In the genomic region with DNA sequence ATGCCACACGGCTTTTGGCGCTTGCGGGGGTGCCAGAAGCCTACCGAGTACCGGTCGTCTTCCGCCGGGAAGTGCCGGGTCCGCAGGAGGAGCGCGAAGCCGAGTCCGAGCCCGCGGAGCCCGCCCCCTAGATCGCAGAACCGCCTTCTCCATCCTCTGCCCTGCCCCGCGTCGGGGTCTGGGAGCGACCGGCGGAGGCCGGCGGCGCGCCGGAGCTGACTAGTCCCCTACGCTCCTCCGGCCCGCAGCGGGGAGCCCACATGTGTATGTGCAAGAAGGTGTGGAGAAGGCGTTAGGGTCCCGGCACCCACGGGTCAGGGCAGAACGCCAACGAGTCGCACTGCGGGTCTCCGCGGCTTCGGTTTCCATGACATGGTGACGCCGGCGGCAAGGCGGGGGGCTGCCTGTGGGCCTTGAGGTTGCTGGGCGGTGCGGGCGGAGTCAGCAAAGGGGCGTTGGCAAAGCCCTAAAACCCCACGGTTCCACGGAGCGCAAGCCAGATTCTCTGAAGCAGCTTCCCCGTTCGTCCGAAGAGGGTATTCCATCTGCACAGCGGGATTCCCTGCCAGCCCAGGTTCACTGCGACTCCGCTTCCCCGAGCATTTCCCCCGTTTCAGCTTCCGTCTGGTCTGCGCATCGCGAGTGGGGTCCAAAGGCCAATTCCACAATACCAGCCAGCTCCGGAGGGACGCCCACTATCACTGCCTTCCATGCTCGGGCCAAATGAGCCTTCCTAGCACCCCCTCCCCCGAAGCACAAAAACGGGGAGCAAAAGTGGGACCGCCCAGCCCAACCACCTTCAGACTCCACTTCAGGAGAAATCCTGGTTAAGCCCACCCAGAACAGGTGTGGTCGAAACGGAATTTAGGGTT, we compare ENCODE assay signal across 9 cellular contexts. TPM values are rescaled to one million over a fixed set of nuclear protein-coding genes. Genes with fewer than 3 reads are reported as not detected.
A peak's percentile ranks its signal among the peaks of the same experiment; 100 is the strongest.
DNase-seq lines count a peak whose midpoint lies in the region; ATAC-seq, FAIRE-seq and TF ChIP-seq lines count a peak whose summit lies in the region.
"Had no signal": no experiment of that assay in that cellular context is flagged by ENCODE, and none has a peak within 500 bp of the region (broad histone marks: within the 10 kb centered on the region; RNA-seq: fewer than 3 reads in every experiment).

No MANE protein-coding gene starts in this region.

- H2AFZ ChIP-seq in HepG2 (ENCODE audit: low read length) (no peak overlapping the region), Karpas-422 (ENCODE audit: low read length) (no peak overlapping the region)

- POLR2A ChIA-PET in HepG2 (lab: Yijun Ruan, JAX), result no interaction called here
- POLR2A ChIA-PET in activated CD4-positive, alpha-beta memory T cell treated with anti-CD3 and anti-CD28 coated beads, Interleukin-2, amount 10 ng/mL, durations not matched to agents 7 days and 5 days (lab: Charles Lee), result interaction anchor here (1.0 to 1.1 kb wide), 2 partner anchors 10 to 13 kb away, joined by 3 to 5 read pairs; a partner anchor contains a TSS

- no peaks in the 10 kb centered on the region for H3K9me3 ChIP-seq in HepG2 (ENCODE audit: low read length)
- no peaks in the 10 kb centered on the region for H3K9me3 ChIP-seq in right lobe of liver
- no peaks in the 10 kb centered on the region for H3K9me3 ChIP-seq in thoracic aorta
- no peaks in the 10 kb centered on the region for H3K9me3 ChIP-seq in Karpas-422 (ENCODE audit: low read length)

- no peak for TF ChIP-seq RAD21 in HepG2 (CRISPR knock-in tag; IDR thresholded peaks at IDR 0.05)

- peak overlapping the region; percentile 51 for H3K27ac Mint-ChIP-seq in activated CD4-positive, alpha-beta memory T cell treated with anti-CD3 and anti-CD28 coated beads, Interleukin-2, amount 10 ng/mL, durations not matched to agents 7 days and 5 days
- H3K27ac Mint-ChIP-seq in immature natural killer cell, result no peak overlapping the region

- TF ChIP-seq EP300 in HepG2 (IDR thresholded peaks at IDR 0.05; ENCODE audit: low read depth in 2 of 2, low read length in 2 of 2) (no peak), HepG2 (CRISPR knock-in tag; IDR thresholded peaks at IDR 0.05; ENCODE audit: borderline replicate concordance) (no peak)

- TF ChIP-seq CTCF in HepG2 (CRISPR knock-in tag; IDR thresholded peaks at IDR 0.05) (no peak), right lobe of liver (IDR thresholded peaks at IDR 0.05) (no peak), thoracic aorta (IDR thresholded peaks at IDR 0.05) (no peak)

- H3K36me3 ChIP-seq in HepG2 (replicated peaks in 1 of 2; ENCODE audit: control insufficient read depth in 1 of 2, insufficient read depth in 2 of 2, low read length in 2 of 2), result no peaks in the 10 kb centered on the region
- no peaks in the 10 kb centered on the region for H3K36me3 ChIP-seq in right lobe of liver
- H3K36me3 ChIP-seq in thoracic aorta, result no peaks in the 10 kb centered on the region
- no peaks in the 10 kb centered on the region for H3K36me3 ChIP-seq in Karpas-422 (ENCODE audit: insufficient read depth, low read length)

- H3K9me3 Mint-ChIP-seq in activated CD4-positive, alpha-beta memory T cell treated with anti-CD3 and anti-CD28 coated beads, Interleukin-2, amount 10 ng/mL, durations not matched to agents 7 days and 5 days, result no peaks in the 10 kb centered on the region
- peaks cover 0 to 4% (median 0%) of the 10 kb centered on the region in 6 donors for H3K9me3 Mint-ChIP-seq in immature natural killer cell

- H4K20me1 ChIP-seq in HepG2 (ENCODE audit: insufficient read depth, low read length) (peaks cover 21% of the 10 kb centered on the region; the same call in 1 of the 2 replicates), Karpas-422 (ENCODE audit: insufficient read depth, low read depth, low read length) (no peaks in the 10 kb centered on the region)

- peaks cover 62% of the 10 kb centered on the region for H3K4me1 Mint-ChIP-seq in activated CD4-positive, alpha-beta memory T cell treated with anti-CD3 and anti-CD28 coated beads, Interleukin-2, amount 10 ng/mL, durations not matched to agents 7 days and 5 days
- peaks cover 59 to 64% of the 10 kb centered on the region in 2 donors for H3K4me1 Mint-ChIP-seq in immature natural killer cell

- H3K27me3 ChIP-seq in HepG2 (ENCODE audit: control insufficient read depth in 1 of 2, insufficient read depth in 2 of 2, low read length in 2 of 2), result peaks cover 51 to 98% of the 10 kb centered on the region in 2 experiments
- peaks cover 36 to 79% of the 10 kb centered on the region in 2 donors for H3K27me3 ChIP-seq in right lobe of liver
- peaks cover 80% of the 10 kb centered on the region for H3K27me3 ChIP-seq in thoracic aorta (replicated peaks; ENCODE audit: insufficient read depth)
- no peaks in the 10 kb centered on the region for H3K27me3 ChIP-seq in Karpas-422 (ENCODE audit: low read length)

- H3K9ac ChIP-seq in HepG2 (ENCODE audit: insufficient read depth, low read depth, low read length) (no peak overlapping the region), Karpas-422 (ENCODE audit: low read length) (no peak overlapping the region)

- no peaks in the 10 kb centered on the region for H3K9me2 ChIP-seq in Karpas-422 (replicated peaks; ENCODE audit: insufficient read depth, low read length)

- in situ Hi-C loops in HepG2 (cut with HindIII; ENCODE audit: extremely low pct_ligation_motif_present, low pct_unique_long_range_greater_than_20kb), result no loop called here

- H3K36me3 Mint-ChIP-seq in activated CD4-positive, alpha-beta memory T cell treated with anti-CD3 and anti-CD28 coated beads, Interleukin-2, amount 10 ng/mL, durations not matched to agents 7 days and 5 days (ENCODE audit: low read depth), result peaks cover 16% of the 10 kb centered on the region
- peaks cover 0 to 3% (median 0%) of the 10 kb centered on the region in 3 donors for H3K36me3 Mint-ChIP-seq in immature natural killer cell

- no peak for FAIRE-seq in HepG2 (lab: Jason Lieb, UNC)

- intact Hi-C loops in HepG2 (cut with micrococcal nuclease; ENCODE audit: unreplicated experiment) (no loop called here), right lobe of liver (cut with DNase I) (no loop called here)

- TF ChIP-seq POLR2A in HepG2 (IDR thresholded peaks at IDR 0.05; ENCODE audit: insufficient read depth in 1 of 2, low read depth in 2 of 2, low read length in 2 of 2), result no peak
- TF ChIP-seq POLR2A in right lobe of liver (IDR thresholded peaks at IDR 0.05), result no peak

- WGBS in HepG2 (ENCODE audit: low lambda C conversion rate), result 10% methylated on average over 11 of the region's 75 CpGs
- WGBS in right lobe of liver (ENCODE audit: insufficient coverage, low coverage, low lambda C conversion rate, missing lambda C conversion rate), result 5% methylated on average over 18 of the region's 75 CpGs

- peaks cover 57% of the 10 kb centered on the region for H3K4me1 ChIP-seq in HepG2 (ENCODE audit: insufficient read depth, low read length)
- H3K4me1 ChIP-seq in right lobe of liver, result peaks cover 0 to 53% (median 12%) of the 10 kb centered on the region in 4 donors
- H3K4me1 ChIP-seq in thoracic aorta (ENCODE audit: control insufficient read depth in 1 of 2, low read depth in 2 of 2), result peaks cover 46 to 71% of the 10 kb centered on the region in 2 donors
- H3K4me1 ChIP-seq in Karpas-422 (ENCODE audit: low read length), result no peaks in the 10 kb centered on the region

- DNase-seq in HepG2 (ENCODE audit: low spot score), result no peak
- DNase-seq in right lobe of liver, result no peak
- no peak for DNase-seq in activated CD4-positive, alpha-beta memory T cell treated with anti-CD3 and anti-CD28 coated beads, Interleukin-2, amount 10 ng/mL, durations not matched to agents 7 days and 5 days
- DNase-seq in immature natural killer cell, result peak in 1 of 3 donors; percentile 47
- DNase-seq in thoracic aorta (ENCODE audit: low spot score), result no peak
- no peak for DNase-seq in NK-92 (lab: John Stamatoyannopoulos, UW; ENCODE audit: unreplicated experiment)
- no peak for DNase-seq in Karpas-422
- no peak for DNase-seq in NCI-H187 (lab: John Stamatoyannopoulos, UW)
- DNase-seq: hippocampal formation had no signal

- H3K27ac ChIP-seq in HepG2 (ENCODE audit: extremely low read length, insufficient read depth, low read length) (no peak overlapping the region), right lobe of liver (no peak overlapping the region), thoracic aorta (no peak overlapping the region), Karpas-422 (ENCODE audit: low read length) (no peak overlapping the region)

- H3K4me3 Mint-ChIP-seq in activated CD4-positive, alpha-beta memory T cell treated with anti-CD3 and anti-CD28 coated beads, Interleukin-2, amount 10 ng/mL, durations not matched to agents 7 days and 5 days, result peak overlapping the region; percentile 24
- peak overlapping the region; percentile 52 to 80 (median 77) for H3K4me3 Mint-ChIP-seq in immature natural killer cell

- peaks cover 93% of the 10 kb centered on the region for H3K27me3 Mint-ChIP-seq in activated CD4-positive, alpha-beta memory T cell treated with anti-CD3 and anti-CD28 coated beads, Interleukin-2, amount 10 ng/mL, durations not matched to agents 7 days and 5 days
- peaks cover 58 to 80% (median 64%) of the 10 kb centered on the region in 3 donors for H3K27me3 Mint-ChIP-seq in immature natural killer cell (ENCODE audit: low read depth in 3 of 3)

- H3K4me2 ChIP-seq in HepG2 (ENCODE audit: low read depth, low read length) (peak overlapping the region; percentile 66), Karpas-422 (ENCODE audit: low read depth, low read length, poor library complexity, severe bottlenecking) (no peak overlapping the region)

- BruUV-seq in HepG2 (replicated peaks; lab: Mats Ljungman, UMichigan), result no TSS peak

- H3K79me2 ChIP-seq in HepG2 (ENCODE audit: insufficient read depth, low read length) (no peaks in the 10 kb centered on the region), Karpas-422 (ENCODE audit: low read length) (no peaks in the 10 kb centered on the region)

- CTCF ChIA-PET in HepG2 (lab: Yijun Ruan, JAX; ENCODE audit: low intra/inter-chr PET ratio, low total read pairs), result no interaction called here
- CTCF ChIA-PET in activated CD4-positive, alpha-beta memory T cell treated with anti-CD3 and anti-CD28 coated beads, Interleukin-2, amount 10 ng/mL, durations not matched to agents 7 days and 5 days (lab: Charles Lee), result no interaction called here

- H3K4me3 ChIP-seq in HepG2 (replicated peaks in 1 of 3; ENCODE audit: insufficient read depth in 1 of 3, low read depth in 2 of 3, low read length in 3 of 3) (peak overlapping the region; percentile 21 to 58 (median 35); a peak in 4 of 6 replicates), right lobe of liver (no peak overlapping the region), thoracic aorta (peak overlapping the region; percentile 52), Karpas-422 (ENCODE audit: low read length) (no peak overlapping the region)

- ATAC-seq in HepG2 (peak; percentile 45), right lobe of liver (no peak), thoracic aorta (ENCODE audit: insufficient number of reproducible peaks, low FRiP score, low read depth) (no peak)

RNA-seq across cellular contexts. Expression of a gene that starts 2.3 kb away (rescaled TPM):
- total RNA-seq in HepG2 (2016; rRNA removed; fragmentation: Illumina TruSeq; extraction: Trizol) (not detected in 2 replicates), right lobe of liver (not detected), thoracic aorta (not detected)
- total RNA-seq in HepG2 (2016; cell fraction: cytosol; rRNA removed; fragmentation: Illumina TruSeq; extraction: Trizol; ENCODE audit: low read depth), result not detected in 2 replicates
- not detected in 2 replicates for total RNA-seq in HepG2 (2016; cell fraction: insoluble cytoplasmic fraction; rRNA removed; fragmentation: Illumina TruSeq; extraction: Trizol)
- total RNA-seq in HepG2 (2016; cell fraction: membrane; rRNA removed; fragmentation: Illumina TruSeq; extraction: Trizol), result not detected in 2 replicates
- total RNA-seq in HepG2 (2016; cell fraction: nucleus; rRNA removed; fragmentation: Illumina TruSeq; extraction: Trizol), result not detected in 2 replicates
- polyA plus RNA-seq in HepG2 (2011; rRNA removed) (not detected in 2 replicates), immature natural killer cell (not detected)
- polyA plus RNA-seq in HepG2 (2011; cell fraction: cytosol; rRNA removed), result not detected in 2 replicates
- polyA plus RNA-seq in HepG2 (2011; cell fraction: nucleus; rRNA removed), result not detected in 2 replicates
- polyA plus RNA-seq in HepG2 (2012), result not detected in 2 replicates
- polyA plus RNA-seq in HepG2 (2016; cell fraction: cytosol; fragmentation: Illumina TruSeq; extraction: Trizol; ENCODE audit: low read depth), result not detected in 2 replicates
- polyA plus RNA-seq in HepG2 (2016; cell fraction: insoluble cytoplasmic fraction; fragmentation: Illumina TruSeq; extraction: Trizol; ENCODE audit: low read depth), result not detected in 2 replicates
- polyA plus RNA-seq in HepG2 (2016; cell fraction: membrane; fragmentation: Illumina TruSeq; extraction: Trizol; ENCODE audit: low read depth), result not detected in 2 replicates
- not detected in 2 replicates for polyA plus RNA-seq in HepG2 (2016; cell fraction: nucleus; fragmentation: Illumina TruSeq; extraction: Trizol; ENCODE audit: insufficient read depth, low read depth)
- polyA minus RNA-seq in HepG2 (2011; rRNA and poly(A)+ RNA removed; ENCODE audit: low replicate concordance), result 0.07 TPM in 1 of 2 replicates, not detected in the other
- not detected in 2 replicates for polyA minus RNA-seq in HepG2 (2011; cell fraction: cytosol; rRNA and poly(A)+ RNA removed)
- not detected in 2 replicates for polyA minus RNA-seq in HepG2 (2011; cell fraction: nucleus; rRNA and poly(A)+ RNA removed)
- total RNA-seq in activated CD4-positive, alpha-beta memory T cell treated with anti-CD3 and anti-CD28 coated beads, Interleukin-2, amount 10 ng/mL, durations not matched to agents 7 days and 5 days, result under 1 TPM; 0.18 TPM
- not detected in 2 replicates for total RNA-seq in Karpas-422 (2014; rRNA removed; shearing (Covaris generic); ENCODE audit: low replicate concordance)

RNA-seq across cellular contexts. Expression of a gene that starts 13.8 kb away (rescaled TPM):
- total RNA-seq in HepG2 (2016; rRNA removed; fragmentation: Illumina TruSeq; extraction: Trizol) (53.3 and 58.1 TPM in 2 replicates), right lobe of liver (10 to 100 TPM; 13.2 to 19.5 (median 16.7) TPM), thoracic aorta (10 to 100 TPM; 28.8 to 41.3 TPM)
- total RNA-seq in HepG2 (2016; cell fraction: cytosol; rRNA removed; fragmentation: Illumina TruSeq; extraction: Trizol; ENCODE audit: low read depth), result 22.9 and 24.6 TPM in 2 replicates
- total RNA-seq in HepG2 (2016; cell fraction: insoluble cytoplasmic fraction; rRNA removed; fragmentation: Illumina TruSeq; extraction: Trizol), result 54.6 and 57.3 TPM in 2 replicates
- total RNA-seq in HepG2 (2016; cell fraction: membrane; rRNA removed; fragmentation: Illumina TruSeq; extraction: Trizol), result 20.4 and 22.0 TPM in 2 replicates
- 24.9 and 25.3 TPM in 2 replicates for total RNA-seq in HepG2 (2016; cell fraction: nucleus; rRNA removed; fragmentation: Illumina TruSeq; extraction: Trizol)
- polyA plus RNA-seq in HepG2 (2011; rRNA removed) (9.1 and 9.8 TPM in 2 replicates), immature natural killer cell (100 to 1,000 TPM in 1 of 3 donors, 10 to 100 TPM in 2; 54.2 to 109 (median 61.0) TPM)
- 5.9 and 7.0 TPM in 2 replicates for polyA plus RNA-seq in HepG2 (2011; cell fraction: cytosol; rRNA removed)
- polyA plus RNA-seq in HepG2 (2011; cell fraction: nucleus; rRNA removed), result 5.9 and 6.1 TPM in 2 replicates
- 25.3 and 27.5 TPM in 2 replicates for polyA plus RNA-seq in HepG2 (2012)
- 10.2 and 11.6 TPM in 2 replicates for polyA plus RNA-seq in HepG2 (2016; cell fraction: cytosol; fragmentation: Illumina TruSeq; extraction: Trizol; ENCODE audit: low read depth)
- 66.2 and 74.8 TPM in 2 replicates for polyA plus RNA-seq in HepG2 (2016; cell fraction: insoluble cytoplasmic fraction; fragmentation: Illumina TruSeq; extraction: Trizol; ENCODE audit: low read depth)
- 14.2 and 18.0 TPM in 2 replicates for polyA plus RNA-seq in HepG2 (2016; cell fraction: membrane; fragmentation: Illumina TruSeq; extraction: Trizol; ENCODE audit: low read depth)
- 37.9 and 39.6 TPM in 2 replicates for polyA plus RNA-seq in HepG2 (2016; cell fraction: nucleus; fragmentation: Illumina TruSeq; extraction: Trizol; ENCODE audit: insufficient read depth, low read depth)
- 11.9 and 35.7 TPM in 2 replicates for polyA minus RNA-seq in HepG2 (2011; rRNA and poly(A)+ RNA removed; ENCODE audit: low replicate concordance)
- 11.3 and 12.7 TPM in 2 replicates for polyA minus RNA-seq in HepG2 (2011; cell fraction: cytosol; rRNA and poly(A)+ RNA removed)
- 10.6 and 15.5 TPM in 2 replicates for polyA minus RNA-seq in HepG2 (2011; cell fraction: nucleus; rRNA and poly(A)+ RNA removed)
- total RNA-seq in activated CD4-positive, alpha-beta memory T cell treated with anti-CD3 and anti-CD28 coated beads, Interleukin-2, amount 10 ng/mL, durations not matched to agents 7 days and 5 days, result 10 to 100 TPM; 76.7 to 78.8 TPM
- 45.1 and 64.0 TPM in 2 replicates for total RNA-seq in Karpas-422 (2014; rRNA removed; shearing (Covaris generic); ENCODE audit: low replicate concordance)

Comparison
In these comparisons a context has a peak if more than half of its experiments do, and no peak if none do; other contexts are left out.
1. H3K4me3 ChIP-seq: peak in HepG2 (3 of 3) and thoracic aorta (single experiment); none in right lobe of liver (0 of 3) and Karpas-422 (single experiment).